In the genomic region with DNA sequence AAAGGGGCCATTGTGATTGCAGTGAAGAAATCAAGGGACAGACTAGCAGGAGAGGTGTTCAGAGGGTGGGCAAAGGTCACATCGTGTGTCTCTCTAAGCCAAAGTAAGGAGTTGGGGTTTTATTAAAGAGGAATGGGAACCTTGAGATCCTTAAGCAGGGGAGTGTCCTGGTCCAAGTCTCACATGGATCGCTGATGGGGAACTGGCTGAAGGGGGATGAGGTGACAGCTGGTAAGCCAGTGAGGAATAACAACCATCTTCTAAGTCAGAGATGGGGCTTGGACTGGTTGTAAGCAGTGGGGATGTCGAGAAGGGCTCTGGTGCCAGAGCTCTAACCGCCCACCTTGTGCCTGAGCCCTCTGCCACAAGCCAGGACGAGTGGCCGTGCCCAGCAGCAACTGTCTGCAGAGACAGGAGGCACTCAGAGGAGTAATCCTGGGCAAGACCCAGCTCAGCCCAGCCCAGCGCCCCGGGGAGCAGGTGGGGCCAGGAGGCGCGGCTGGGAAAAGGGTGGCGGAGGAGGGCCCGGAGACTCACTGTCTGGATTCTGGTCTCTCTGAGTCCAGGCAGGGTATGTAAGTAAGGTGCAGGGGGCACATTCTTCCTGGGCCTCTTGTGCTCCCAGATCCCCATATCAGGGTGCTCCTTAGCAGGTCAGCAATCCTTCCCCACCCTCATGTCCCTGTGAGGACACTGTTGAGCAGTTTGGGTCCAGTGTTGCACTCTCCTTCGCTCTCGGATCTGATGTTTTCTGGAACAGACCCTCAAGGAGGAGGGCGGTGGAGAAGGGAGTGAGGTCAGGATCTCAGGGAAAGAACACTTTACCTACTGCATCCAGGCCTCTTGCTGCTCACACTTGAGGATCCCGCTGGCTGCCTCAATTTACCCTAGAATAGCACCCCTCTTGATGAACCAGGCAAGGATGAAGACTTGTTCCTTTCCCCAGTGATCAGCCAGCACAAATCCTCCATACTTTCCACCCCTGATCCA, we compare ENCODE assay signal across 11 cellular contexts. TPM values are rescaled to one million over a fixed set of nuclear protein-coding genes. Genes with fewer than 3 reads are reported as not detected.
DNase-seq lines count a peak whose midpoint lies in the region; ATAC-seq and TF ChIP-seq lines count a peak whose summit lies in the region.
"Had no signal": no experiment of that assay in that cellular context is flagged by ENCODE, and none has a peak within 500 bp of the region (broad histone marks: within the 10 kb centered on the region; RNA-seq: fewer than 3 reads in every experiment).

No MANE protein-coding gene starts in this region.

- H3K27ac Mint-ChIP-seq in Calu3 (ENCODE audit: unreplicated experiment) (peak overlapping the region; percentile 77), naive B cell (peak overlapping the region; percentile 97 to 100 (median 100))
- peak overlapping the region; percentile 95 for H3K27ac Mint-ChIP-seq in activated T-helper 17 cell treated with anti-CD3 and anti-CD28 coated beads, Interleukin-2, amount 50 U/mL, for 72 hours

- no peak overlapping the region for H3K27ac ChIP-seq in HEK293 (ENCODE audit: extremely low read depth, low read depth, low read length)

- no peaks in the 10 kb centered on the region for H3K36me3 ChIP-seq in HEK293 (ENCODE audit: control insufficient read depth in 2 of 2, insufficient read depth in 1 of 2, low read length in 2 of 2)

- H3K36me3 Mint-ChIP-seq in Calu3 (ENCODE audit: insufficient read depth, unreplicated experiment), result peaks cover 32% of the 10 kb centered on the region
- peaks cover 46% of the 10 kb centered on the region for H3K36me3 Mint-ChIP-seq in activated T-helper 17 cell treated with anti-CD3 and anti-CD28 coated beads, Interleukin-2, amount 50 U/mL, for 72 hours (ENCODE audit: low read depth)
- H3K36me3 Mint-ChIP-seq in naive B cell, result no peaks in the 10 kb centered on the region

- DNase-seq in Calu3 (no peak), naive B cell (no peak), DMS53 treated with DMSO at 0.1 percent for 48 hours (lab: John Stamatoyannopoulos, UW; ENCODE audit: unreplicated experiment) (no peak), mucosa of gallbladder (ENCODE audit: low spot score) (no peak), GOT3 (lab: John Stamatoyannopoulos, UW) (no peak)
- DNase-seq: NCI-H1930, SW 1271 had no signal

- H3K4me1 Mint-ChIP-seq in Calu3 (ENCODE audit: low read depth, unreplicated experiment) (peaks cover 51% of the 10 kb centered on the region), naive B cell (peaks cover 63 to 69% (median 66%) of the 10 kb centered on the region in 3 donors)
- H3K4me1 Mint-ChIP-seq in activated T-helper 17 cell treated with anti-CD3 and anti-CD28 coated beads, Interleukin-2, amount 50 U/mL, for 72 hours, result peaks cover 41% of the 10 kb centered on the region

- H3K9me3 Mint-ChIP-seq in Calu3 (ENCODE audit: low read depth, unreplicated experiment) (no peaks in the 10 kb centered on the region), naive B cell (no peaks in the 10 kb centered on the region)
- H3K9me3 Mint-ChIP-seq in activated T-helper 17 cell treated with anti-CD3 and anti-CD28 coated beads, Interleukin-2, amount 50 U/mL, for 72 hours, result no peaks in the 10 kb centered on the region

- intact Hi-C loops in Calu3 (cut with micrococcal nuclease; ENCODE audit: unreplicated experiment), result no loop called here

- POLR2A ChIA-PET in HEK293 (lab: Yijun Ruan, JAX), result interaction anchor here (4.6 kb wide), 1 partner anchor 18 kb away, joined by 19 read pairs; no protein-coding TSS in a partner anchor

- no peaks in the 10 kb centered on the region for H3K27me3 Mint-ChIP-seq in Calu3 (ENCODE audit: unreplicated experiment)
- H3K27me3 Mint-ChIP-seq in activated T-helper 17 cell treated with anti-CD3 and anti-CD28 coated beads, Interleukin-2, amount 50 U/mL, for 72 hours, result peaks cover 4% of the 10 kb centered on the region
- H3K27me3 Mint-ChIP-seq in naive B cell, result peaks cover 0 to 7% (median 0%) of the 10 kb centered on the region in 3 donors

- H3K9me3 ChIP-seq in HEK293 (ENCODE audit: control insufficient read depth, insufficient read depth, low read depth, low read length), result no peaks in the 10 kb centered on the region

- CTCF ChIA-PET in Calu3 (lab: Charles Lee) (interaction anchor here (1.6 to 2.8 kb wide), 2 partner anchors 18 kb away, joined by 9 to 16 read pairs; no protein-coding TSS in a partner anchor), HEK293 (lab: Yijun Ruan, JAX) (interaction anchor here (0.6 to 17.9 kb wide), 5 partner anchors 11 to 212 kb away, joined by 3 to 552 read pairs (median 5); partner anchors contain the start of gene WNT10A)

- H3K4me1 ChIP-seq in HEK293 (ENCODE audit: control insufficient read depth, insufficient read depth, low read length), result no peaks in the 10 kb centered on the region; the same call in 1 of the 2 replicates

- H3K4me3 ChIP-seq in HEK293 (ENCODE audit: low read depth, low read length), result no peak overlapping the region

- TF ChIP-seq CTCF in Calu3 (IDR thresholded peaks at IDR 0.05; ENCODE audit: unreplicated experiment) (no peak), HEK293 (tag by site-specific recombination; IDR thresholded peaks at IDR 0.05) (no peak)

- BruUV-seq in Calu3 (replicated peaks; lab: Mats Ljungman, UMichigan), result no TSS peak

- no peak for ATAC-seq in activated T-helper 17 cell treated with anti-CD3 and anti-CD28 coated beads, Interleukin-2, amount 50 U/mL, for 72 hours (replicated peaks)
- no peak for ATAC-seq in naive B cell (ENCODE audit: low read depth in 2 of 2)
- ATAC-seq in HG02759 (IDR thresholded peaks at IDR 0.05; ENCODE audit: unreplicated experiment), result no peak

- H3K4me3 Mint-ChIP-seq in Calu3 (ENCODE audit: low read depth, unreplicated experiment) (peak overlapping the region; percentile 61), naive B cell (peak overlapping the region; percentile 77 to 94 (median 88))
- H3K4me3 Mint-ChIP-seq in activated T-helper 17 cell treated with anti-CD3 and anti-CD28 coated beads, Interleukin-2, amount 50 U/mL, for 72 hours, result peak overlapping the region; percentile 85

TF ChIP-seq in HEK293, 187 proteins besides CTCF, POLR2A, EP300 and RAD21:
- TF ChIP-seq ZNF10 (tag by site-specific recombination; IDR thresholded peaks at IDR 0.05) (no peak), KLF17 (tag by site-specific recombination; IDR thresholded peaks at IDR 0.05) (peak; percentile 42; the same call in 1 of the 2 replicates), ZBTB20 (tag by site-specific recombination; IDR thresholded peaks at IDR 0.05) (no peak), ZFHX2 (tag by site-specific recombination; conservative IDR thresholded peaks at IDR 0.05) (no peak), KLF1 (tag by site-specific recombination; IDR thresholded peaks at IDR 0.05) (peak; percentile 84), ZNF596 (tag by site-specific recombination; IDR thresholded peaks at IDR 0.05) (no peak), ZNF133 (tag by site-specific recombination; IDR thresholded peaks at IDR 0.05) (no peak), ZNF157 (tag by site-specific recombination; IDR thresholded peaks at IDR 0.05) (no peak)
- TF ChIP-seq, protein P1, sequence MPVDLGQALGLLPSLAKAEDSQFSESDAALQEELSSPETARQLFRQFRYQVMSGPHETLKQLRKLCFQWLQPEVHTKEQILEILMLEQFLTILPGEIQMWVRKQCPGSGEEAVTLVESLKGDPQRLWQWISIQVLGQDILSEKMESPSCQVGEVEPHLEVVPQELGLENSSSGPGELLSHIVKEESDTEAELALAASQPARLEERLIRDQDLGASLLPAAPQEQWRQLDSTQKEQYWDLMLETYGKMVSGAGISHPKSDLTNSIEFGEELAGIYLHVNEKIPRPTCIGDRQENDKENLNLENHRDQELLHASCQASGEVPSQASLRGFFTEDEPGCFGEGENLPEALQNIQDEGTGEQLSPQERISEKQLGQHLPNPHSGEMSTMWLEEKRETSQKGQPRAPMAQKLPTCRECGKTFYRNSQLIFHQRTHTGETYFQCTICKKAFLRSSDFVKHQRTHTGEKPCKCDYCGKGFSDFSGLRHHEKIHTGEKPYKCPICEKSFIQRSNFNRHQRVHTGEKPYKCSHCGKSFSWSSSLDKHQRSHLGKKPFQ (tag by site-specific recombination; IDR thresholded peaks at IDR 0.05), result no peak
TF ChIP-seq in HEK293: peak in this region for 2.

RNA-seq across cellular contexts. Expression of gene WNT10A, which starts 13.8 kb away (rescaled TPM):
- 2.4 and 3.4 TPM in 2 replicates for total RNA-seq in Calu3 (2022)
- total RNA-seq in activated T-helper 17 cell treated with anti-CD3 and anti-CD28 coated beads, Interleukin-2, amount 50 U/mL, for 72 hours, result 10 to 100 TPM in 1 of 2 donors, 1 to 10 TPM in 1; 1.0 to 49.8 TPM
- 10 to 100 TPM in 3 of 6 donors, 1 to 10 TPM in 3; 6.4 to 23.9 (median 10.7) TPM for polyA plus RNA-seq in naive B cell (ENCODE audit: low read depth in 6 of 6)
- total RNA-seq in mucosa of gallbladder, result 0.12 TPM
- total RNA-seq: pulmonary artery endothelial cell had no signal

RNA-seq across cellular contexts. Expression of gene WNT6, which starts 34.9 kb away (rescaled TPM):
- total RNA-seq in Calu3 (2022), result not detected in 2 replicates
- under 1 TPM in 1 of 2 donors, not detected in 1; 0.29 TPM for total RNA-seq in activated T-helper 17 cell treated with anti-CD3 and anti-CD28 coated beads, Interleukin-2, amount 50 U/mL, for 72 hours
- polyA plus RNA-seq in naive B cell (ENCODE audit: low read depth in 6 of 6), result under 1 TPM in 4 of 6 donors, not detected in 2; 0.44 to 0.79 (median 0.57) TPM
- 1.5 TPM for total RNA-seq in mucosa of gallbladder
- total RNA-seq: pulmonary artery endothelial cell had no signal
